ENCODE assay signal across 2 cellular contexts in genomic region chr20:50978533-50978932, GRCh38. TPM values are rescaled to one million over a fixed set of nuclear protein-coding genes. Genes with fewer than 3 reads are reported as not detected.
"Had no signal": no experiment of that assay in that cellular context is flagged by ENCODE, and none has a peak within 500 bp of the region (broad histone marks: within the 10 kb centered on the region; RNA-seq: fewer than 3 reads in every experiment).

No MANE protein-coding gene starts in this region.

RNA-seq across cellular contexts. Expression of gene KCNG1, which starts 44.4 kb away (rescaled TPM):
- total RNA-seq: HT-29, OCI-LY7 had no signal
